16 cellular contexts compared by ENCODE assay signal in genomic region chr2:231523451-231524266, GRCh38. TPM values are rescaled to one million over a fixed set of nuclear protein-coding genes. Genes with fewer than 3 reads are reported as not detected.
DNase-seq lines count a peak whose midpoint lies in the region; ATAC-seq, FAIRE-seq and TF ChIP-seq lines count a peak whose summit lies in the region.
"Had no signal": no experiment of that assay in that cellular context is flagged by ENCODE, and none has a peak within 500 bp of the region (broad histone marks: within the 10 kb centered on the region; RNA-seq: fewer than 3 reads in every experiment).

No MANE protein-coding gene starts in this region.

- no peak for FAIRE-seq in GM12878 (lab: Jason Lieb, UNC)

- BruUV-seq in GM12878 (replicated peaks; lab: Mats Ljungman, UMichigan): no TSS peak

- H3K79me2 ChIP-seq in GM12878 (ENCODE audit: control insufficient read depth, insufficient read depth, low read length): no peaks in the 10 kb centered on the region
- no peaks in the 10 kb centered on the region for H3K79me2 ChIP-seq in osteoblast (ENCODE audit: insufficient read depth, low read length)

- no peak for DNase-seq in activated CD4-positive, alpha-beta T cell treated with anti-CD3 and anti-CD28 coated beads for 36 hours
- DNase-seq in activated CD4-positive, alpha-beta T cell treated with anti-CD3 and anti-CD28 coated beads, Interleukin-2, amount 50 U/mL, for 48 hours: no peak
- peak; percentile 75 for DNase-seq in Jurkat, Clone E6-1 (ENCODE audit: low read depth, low spot score)
- DNase-seq in GM12878 (ENCODE audit: low read depth, low spot score) (no peak), osteoblast (ENCODE audit: insufficient read length, low spot score, missing footprints) (peak; percentile 62), endodermal cell (no peak), left lung (no peak)
- DNase-seq: Calu3; NCI-H1092; occipital lobe; PC-9; stimulated activated CD4-positive, alpha-beta T cell treated with anti-CD3 and anti-CD28 coated beads, Interleukin-12 subunit alpha, Interleukin-12 subunit beta, amount 100 ng/mL, for 4 hours had no signal

- WGBS in GM12878 (ENCODE audit: insufficient coverage, insufficient replicate concordance, low lambda C conversion rate, missing lambda C conversion rate): 66% methylated on average over 10 of the region's 10 CpGs
- WGBS in endodermal cell (ENCODE audit: insufficient coverage in 1 of 2, insufficient read length in 1 of 2), 2 experiments: 86 to 92% methylated on average over 9 to 10 of the region's 10 CpGs

- no peak overlapping the region for H3K4me3 ChIP-seq in Jurkat, Clone E6-1 (ENCODE audit: low read length)
- no peak overlapping the region for H3K4me3 ChIP-seq in GM12878
- H3K4me3 ChIP-seq in osteoblast (ENCODE audit: insufficient read depth, low read length): no peak overlapping the region
- H3K4me3 ChIP-seq in endodermal cell (ENCODE audit: low read length): no peak overlapping the region
- no peak overlapping the region for H3K4me3 ChIP-seq in left lung
- H3K4me3 ChIP-seq: PC-9 had no signal

- CTCF ChIA-PET in activated CD4-positive, alpha-beta T cell treated with anti-CD3 and anti-CD28 coated beads for 36 hours (lab: Charles Lee): interaction anchor here (0.6 to 1.4 kb wide), 4 partner anchors 22 to 138 kb away, joined by 3 to 4 read pairs (median 3); no protein-coding TSS in a partner anchor
- CTCF ChIA-PET in GM12878 (lab: Yijun Ruan, JAX): interaction anchor here (0.6 to 2.9 kb wide), 9 partner anchors 10 to 1544 kb away, joined by 3 to 11 read pairs (median 3); no protein-coding TSS in a partner anchor

- in situ Hi-C loops in GM12878 (cut with MboI): loop anchor here (5.0 kb wide), 1 partner anchor 34 kb away; no protein-coding TSS in a partner anchor

- peaks cover 10% of the 10 kb centered on the region for H3K4me1 Mint-ChIP-seq in activated CD4-positive, alpha-beta T cell treated with anti-CD3 and anti-CD28 coated beads for 36 hours
- H3K4me1 Mint-ChIP-seq in endodermal cell: no peaks in the 10 kb centered on the region

- SMC1A ChIA-PET in GM12878 (lab: Charles Lee; ENCODE audit: uncharacterized antibody, unreplicated experiment): interaction anchor here (0.6 to 1.8 kb wide), 5 partner anchors 12 to 154 kb away, joined by 3 to 5 read pairs (median 4); no protein-coding TSS in a partner anchor

- H3K4me2 ChIP-seq in GM12878 (ENCODE audit: control insufficient read depth, insufficient read depth): no peak overlapping the region; the same call in 1 of the 2 replicates
- no peak overlapping the region for H3K4me2 ChIP-seq in osteoblast (ENCODE audit: insufficient read depth, low read length)
- H3K4me2 ChIP-seq: PC-9 had no signal

- H2AFZ ChIP-seq in GM12878 (ENCODE audit: control insufficient read depth, low read depth, low read length) (no peak overlapping the region), osteoblast (ENCODE audit: low read length) (no peak overlapping the region)
- H2AFZ ChIP-seq: PC-9 had no signal

- TF ChIP-seq RAD21 in GM12878 (IDR thresholded peaks at IDR 0.05; ENCODE audit: insufficient read depth, low read depth, low read length): no peak

- H3K27ac Mint-ChIP-seq in activated CD4-positive, alpha-beta T cell treated with anti-CD3 and anti-CD28 coated beads for 36 hours: no peak overlapping the region
- no peak overlapping the region for H3K27ac Mint-ChIP-seq in endodermal cell
- H3K27ac Mint-ChIP-seq: dendritic cell treated with granulocyte-macrophage colony-stimulating factor and Interleukin-4, amounts not matched to agents 40 ng/mL and 50 ng/mL, for 4 days had no signal

- peak; percentile 23 for ATAC-seq in activated CD4-positive, alpha-beta T cell treated with anti-CD3 and anti-CD28 coated beads for 36 hours
- ATAC-seq in GM12878: no peak; the same call in 2 of the 3 replicates
- ATAC-seq in left lung: no peak
- ATAC-seq in GM18498 (IDR thresholded peaks at IDR 0.05; ENCODE audit: unreplicated experiment): no peak

- H3K4me1 ChIP-seq in GM12878 (ENCODE audit: control insufficient read depth, insufficient read depth, low read length): peaks cover 5% of the 10 kb centered on the region
- peaks cover 6% of the 10 kb centered on the region for H3K4me1 ChIP-seq in osteoblast (ENCODE audit: insufficient read depth, low read length)
- H3K4me1 ChIP-seq in endodermal cell (ENCODE audit: control insufficient read depth, insufficient read depth, low read length): no peaks in the 10 kb centered on the region
- H3K4me1 ChIP-seq in left lung: peaks cover 3 to 20% of the 10 kb centered on the region in 2 donors

- TF ChIP-seq POLR2A in GM12878 (IDR thresholded peaks at IDR 0.05; ENCODE audit: low read depth, low read length): no peak

- H3K36me3 ChIP-seq in GM12878 (ENCODE audit: control insufficient read depth in 2 of 2, insufficient read depth in 2 of 2, low read length in 1 of 2) (no peaks in the 10 kb centered on the region), osteoblast (ENCODE audit: insufficient read depth, low read length) (no peaks in the 10 kb centered on the region), endodermal cell (ENCODE audit: control insufficient read depth, insufficient read depth, low read length) (no peaks in the 10 kb centered on the region), left lung (no peaks in the 10 kb centered on the region)

- POLR2A ChIA-PET in activated CD4-positive, alpha-beta T cell treated with anti-CD3 and anti-CD28 coated beads for 36 hours (lab: Charles Lee): no interaction called here
- POLR2A ChIA-PET in GM12878 (lab: Charles Lee): no interaction called here

- H3K9me3 Mint-ChIP-seq in activated CD4-positive, alpha-beta T cell treated with anti-CD3 and anti-CD28 coated beads for 36 hours (ENCODE audit: low read depth): no peaks in the 10 kb centered on the region
- no peaks in the 10 kb centered on the region for H3K9me3 Mint-ChIP-seq in endodermal cell
- H3K9me3 Mint-ChIP-seq: dendritic cell treated with granulocyte-macrophage colony-stimulating factor and Interleukin-4, amounts not matched to agents 40 ng/mL and 50 ng/mL, for 4 days had no signal

- intact Hi-C loops in activated CD4-positive, alpha-beta T cell treated with anti-CD3 and anti-CD28 coated beads for 36 hours (cut with DNase I, micrococcal nuclease): no loop called here
- intact Hi-C loops in GM12878 (cut with micrococcal nuclease; ENCODE audit: unreplicated experiment) (no loop called here), left lung (cut with DNase I) (no loop called here)

- H4K20me1 ChIP-seq in GM12878 (ENCODE audit: control insufficient read depth, insufficient read depth) (no peaks in the 10 kb centered on the region), osteoblast (ENCODE audit: insufficient read depth, low read length) (no peaks in the 10 kb centered on the region)

- H3K27ac ChIP-seq in GM12878 (ENCODE audit: control insufficient read depth, insufficient read depth) (no peak overlapping the region), osteoblast (ENCODE audit: low read depth, low read length) (no peak overlapping the region), endodermal cell (ENCODE audit: low read depth, low read length) (no peak overlapping the region), left lung (peak overlapping the region in 1 of 2 donors; percentile 63)
- H3K27ac ChIP-seq: PC-9 had no signal

- TF ChIP-seq CTCF in GM12878 (IDR thresholded peaks at IDR 0.05 in 2 of 3, conservative IDR thresholded peaks at IDR 0.05 in 1 of 3; ENCODE audit: control insufficient read depth in 2 of 3, extremely low read depth in 1 of 3, insufficient read depth in 1 of 3, low read depth in 3 of 3, low read length in 3 of 3) (no peak), osteoblast (IDR thresholded peaks at IDR 0.05; ENCODE audit: extremely low read depth, low read depth, low read length) (no peak), endodermal cell (conservative IDR thresholded peaks at IDR 0.05) (no peak), left lung (IDR thresholded peaks at IDR 0.05) (no peak)

- H3K4me3 Mint-ChIP-seq in activated CD4-positive, alpha-beta T cell treated with anti-CD3 and anti-CD28 coated beads for 36 hours: no peak overlapping the region
- no peak overlapping the region for H3K4me3 Mint-ChIP-seq in endodermal cell
- H3K4me3 Mint-ChIP-seq: dendritic cell treated with granulocyte-macrophage colony-stimulating factor and Interleukin-4, amounts not matched to agents 40 ng/mL and 50 ng/mL, for 4 days had no signal

- H3K9me3 ChIP-seq in GM12878 (replicated peaks; ENCODE audit: control insufficient read depth, insufficient read depth, low read length): no peaks in the 10 kb centered on the region; the same call in 2 of the 3 replicates
- H3K9me3 ChIP-seq in osteoblast (ENCODE audit: low read depth, low read length): no peaks in the 10 kb centered on the region
- H3K9me3 ChIP-seq in endodermal cell (ENCODE audit: control insufficient read depth, low read length): no peaks in the 10 kb centered on the region
- no peaks in the 10 kb centered on the region for H3K9me3 ChIP-seq in left lung

- H3K27me3 ChIP-seq in GM12878 (replicated peaks in 1 of 2; ENCODE audit: control insufficient read depth in 2 of 2, insufficient read depth in 2 of 2, low read length in 1 of 2) (no peaks in the 10 kb centered on the region), osteoblast (ENCODE audit: insufficient read depth, low read length) (peaks cover 2% of the 10 kb centered on the region), endodermal cell (ENCODE audit: control insufficient read depth, insufficient read depth, low read length, poor library complexity, severe bottlenecking) (peaks cover 24% of the 10 kb centered on the region), left lung (peaks cover 0 to 8% of the 10 kb centered on the region in 2 donors)

- no peaks in the 10 kb centered on the region for H3K36me3 Mint-ChIP-seq in activated CD4-positive, alpha-beta T cell treated with anti-CD3 and anti-CD28 coated beads for 36 hours (ENCODE audit: low read depth)
- H3K36me3 Mint-ChIP-seq in endodermal cell (ENCODE audit: low read depth): no peaks in the 10 kb centered on the region

- H3K27me3 Mint-ChIP-seq in activated CD4-positive, alpha-beta T cell treated with anti-CD3 and anti-CD28 coated beads for 36 hours: peaks cover 6% of the 10 kb centered on the region
- peaks cover 20% of the 10 kb centered on the region for H3K27me3 Mint-ChIP-seq in endodermal cell (ENCODE audit: insufficient read depth)

- RAD21 ChIA-PET in GM12878 (lab: Charles Lee; ENCODE audit: unreplicated experiment): no interaction called here

- no peak for TF ChIP-seq EP300 in GM12878 (IDR thresholded peaks at IDR 0.05; ENCODE audit: borderline replicate concordance in 1 of 2, control insufficient read depth in 1 of 2, low read depth in 2 of 2, low read length in 2 of 2)

- H3K9ac ChIP-seq in GM12878 (ENCODE audit: control insufficient read depth, insufficient read depth, low read length) (no peak overlapping the region), endodermal cell (ENCODE audit: extremely low read depth, low read length, poor library complexity, severe bottlenecking) (no peak overlapping the region)

RNA-seq across cellular contexts. Expression of gene NMUR1, which starts 6.6 kb away (rescaled TPM):
- not detected for total RNA-seq in activated CD4-positive, alpha-beta T cell treated with anti-CD3 and anti-CD28 coated beads for 36 hours
- not detected for polyA plus RNA-seq in Jurkat, Clone E6-1 (2012; ENCODE audit: insufficient read depth, insufficient read length)
- 0.21 and 0.22 TPM in 2 replicates for total RNA-seq in GM12878 (2013; cell fraction: nucleolus; rRNA removed)
- total RNA-seq in GM12878 (2014; rRNA removed) (under 0.01 and 0.05 TPM in 2 replicates), GM12878 (2014; rRNA removed; fragmentation: Illumina TruSeq; extraction: Trizol) (not detected in 2 replicates), GM12878 (2021) (0.08 TPM in 1 of 2 replicates, not detected in the other), osteoblast (under 0.01 TPM in 2 replicates), endodermal cell (under 1 TPM; 0.07 to 0.29 TPM), left lung (1 to 10 TPM in 1 of 2 donors, under 1 TPM in 1; 0.96 to 1.1 TPM)
- polyA plus RNA-seq in GM12878 (2011; ENCODE audit: low read depth): not detected
- polyA plus RNA-seq in GM12878 (2011; rRNA removed) (0.01 and 0.03 TPM in 2 replicates), GM12878 (2014; fragmentation: Illumina TruSeq; extraction: Trizol) (not detected in 2 replicates), GM12878 (2014; fragmentation: Nextera tagmentation; extraction: Ambion mirVana) (under 1 TPM in 1 of 2 experiments, not detected in 1; 0.02 TPM), GM12878 (2014; rRNA removed) (0.03 TPM in 1 of 2 replicates, not detected in the other), GM12878 (2016; fragmentation: Nextera tagmentation; extraction: Ambion mirVana) (under 1 TPM in 1 of 2 experiments, not detected in 1; 0.04 TPM)
- polyA plus RNA-seq in GM12878 (2011; cell fraction: cytosol; rRNA removed): 0.02 and 0.06 TPM in 2 replicates
- polyA plus RNA-seq in GM12878 (2011; cell fraction: nucleus; rRNA removed): 0.06 and 0.09 TPM in 2 replicates
- 0.08 and 0.15 TPM in 2 replicates for polyA plus RNA-seq in GM12878 (2012)
- polyA minus RNA-seq in GM12878 (2011; rRNA and poly(A)+ RNA removed): not detected in 2 replicates
- not detected in 2 replicates for polyA minus RNA-seq in GM12878 (2011; cell fraction: cytosol; rRNA and poly(A)+ RNA removed)
- polyA minus RNA-seq in GM12878 (2011; cell fraction: nucleus; rRNA and poly(A)+ RNA removed): 0.19 TPM in 1 of 2 replicates, not detected in the other
- 0.50 TPM for polyA plus RNA-seq in endodermal cell (2013, experiment 1 of 2)
- polyA plus RNA-seq in endodermal cell (2013, experiment 2 of 2): 0.25 TPM
- total RNA-seq: A172, Calu3, lung microvascular endothelial cell, occipital lobe, PC-9 had no signal

RNA-seq across cellular contexts. Expression of gene NCL, which starts 59.4 kb away (rescaled TPM):
- total RNA-seq in activated CD4-positive, alpha-beta T cell treated with anti-CD3 and anti-CD28 coated beads for 36 hours: 1,000 to 10,000 TPM; 1,311 to 1,332 TPM
- 1,058 TPM for polyA plus RNA-seq in Jurkat, Clone E6-1 (2012; ENCODE audit: insufficient read depth, insufficient read length)
- 271 and 296 TPM in 2 replicates for total RNA-seq in GM12878 (2013; cell fraction: nucleolus; rRNA removed)
- total RNA-seq in GM12878 (2014; rRNA removed): 301 and 317 TPM in 2 replicates
- total RNA-seq in GM12878 (2014; rRNA removed; fragmentation: Illumina TruSeq; extraction: Trizol): 459 and 461 TPM in 2 replicates
- 900 and 966 TPM in 2 replicates for total RNA-seq in GM12878 (2021)
- polyA plus RNA-seq in GM12878 (2011; ENCODE audit: low read depth): 233 TPM
- polyA plus RNA-seq in GM12878 (2011; rRNA removed): 176 and 189 TPM in 2 replicates
- polyA plus RNA-seq in GM12878 (2011; cell fraction: cytosol; rRNA removed): 105 TPM in 2 replicates
- 133 and 277 TPM in 2 replicates for polyA plus RNA-seq in GM12878 (2011; cell fraction: nucleus; rRNA removed)
- 330 and 352 TPM in 2 replicates for polyA plus RNA-seq in GM12878 (2012)
- 1,046 and 1,376 TPM in 2 replicates for polyA plus RNA-seq in GM12878 (2014; fragmentation: Illumina TruSeq; extraction: Trizol)
- 100 to 1,000 TPM; 123 to 251 TPM for polyA plus RNA-seq in GM12878 (2014; fragmentation: Nextera tagmentation; extraction: Ambion mirVana)
- polyA plus RNA-seq in GM12878 (2014; rRNA removed): 593 and 599 TPM in 2 replicates
- polyA plus RNA-seq in GM12878 (2016; fragmentation: Nextera tagmentation; extraction: Ambion mirVana): 1,000 to 10,000 TPM; 1,206 to 1,207 TPM
- polyA minus RNA-seq in GM12878 (2011; rRNA and poly(A)+ RNA removed): 57.9 and 116 TPM in 2 replicates
- 59.3 and 81.9 TPM in 2 replicates for polyA minus RNA-seq in GM12878 (2011; cell fraction: cytosol; rRNA and poly(A)+ RNA removed)
- 50.3 and 85.2 TPM in 2 replicates for polyA minus RNA-seq in GM12878 (2011; cell fraction: nucleus; rRNA and poly(A)+ RNA removed)
- total RNA-seq in osteoblast: 92.6 and 100 TPM in 2 replicates
- total RNA-seq in endodermal cell: 100 to 1,000 TPM; 774 to 785 TPM
- polyA plus RNA-seq in endodermal cell (2013, experiment 1 of 2): 504 TPM
- 496 TPM for polyA plus RNA-seq in endodermal cell (2013, experiment 2 of 2)
- 100 to 1,000 TPM; 280 to 434 TPM for total RNA-seq in left lung

Comparison
In these comparisons a context has a peak if more than half of its experiments do, and no peak if none do; other contexts are left out.
1. DNase-seq: peak in Jurkat, Clone E6-1 (single experiment) and osteoblast (single experiment); none in activated CD4-positive, alpha-beta T cell treated with anti-CD3 and anti-CD28 coated beads for 36 hours (single experiment), activated CD4-positive, alpha-beta T cell treated with anti-CD3 and anti-CD28 coated beads, Interleukin-2, amount 50 U/mL, for 48 hours (0 of 2), GM12878 (single experiment), endodermal cell (single experiment) and left lung (0 of 2).